Comparison of ENCODE assay signal across 22 cellular contexts in the genomic region with DNA sequence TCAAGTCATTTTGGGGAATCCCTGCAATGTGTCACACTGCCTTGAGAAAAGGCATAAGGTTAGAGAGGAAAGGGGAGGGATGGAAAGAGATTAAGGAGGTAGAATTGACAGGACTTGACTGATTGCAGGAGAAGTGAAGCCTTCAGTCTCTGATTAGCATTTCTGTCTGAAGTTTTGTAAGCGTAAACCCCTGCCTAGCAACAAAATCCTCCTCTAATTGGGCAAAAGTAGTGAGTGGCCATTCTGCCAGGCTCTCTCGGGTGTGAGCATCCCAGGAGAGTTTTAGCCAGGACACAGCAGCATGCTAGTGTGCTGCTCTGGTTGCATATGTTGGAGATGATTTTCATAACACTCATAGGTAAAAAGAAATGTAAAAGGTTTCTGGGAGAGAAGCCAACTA.
"Had no signal": no experiment of that assay in that cellular context is flagged by ENCODE, and none has a peak within 500 bp of the region (broad histone marks: within the 10 kb centered on the region; RNA-seq: fewer than 3 reads in every experiment).

No MANE protein-coding gene starts in this region.

- DNase-seq: activated CD4-positive, alpha-beta T cell treated with anti-CD3 and anti-CD28 coated beads for 1 hour; activated CD4-positive, alpha-beta T cell treated with anti-CD3 and anti-CD28 coated beads, Interleukin-2, amount 50 U/mL, for 1 hour; activated T-cell treated with anti-CD3 and anti-CD28 coated beads, Interleukin-2, amount 50 U/mL, for 1 hour; central memory CD4-positive, alpha-beta T cell; dermis blood vessel endothelial cell; effector memory CD4-positive, alpha-beta T cell; gastrocnemius medialis; head of caudate nucleus; hypothalamus; left ventricle myocardium inferior; nucleus accumbens; right cardiac atrium; stimulated activated CD4-positive, alpha-beta T cell treated with anti-CD3 and anti-CD28 coated beads, Interleukin-12 subunit alpha, Interleukin-12 subunit beta, amount 100 ng/mL, for 4 hours; stimulated activated CD4-positive, alpha-beta T cell treated with anti-CD3 and anti-CD28 coated beads, Interleukin-4, amount 100 ng/mL, for 4 hours; stimulated activated naive CD8-positive, alpha-beta T cell treated with anti-CD3 and anti-CD28 coated beads, Interleukin-15, Interleukin-2, amounts not matched to agents 100 U/mL and 50 U/mL, for 24 hours; upper lobe of left lung had no signal

- H3K36me3 ChIP-seq: ascending aorta, gastrocnemius medialis, left ventricle myocardium inferior, upper lobe of left lung had no signal

- ATAC-seq: activated naive CD4-positive, alpha-beta T cell treated with anti-CD3 and anti-CD28 coated beads, Interleukin-2, amount 50 U/mL, for 72 hours; esophagus mucosa; gastrocnemius medialis; natural killer cell treated with Interleukin-12 subunit alpha and Interleukin-12 subunit beta and Interleukin-15 and Interleukin-18, amount 100 ng/mL, for 72 hours; right cardiac atrium; stimulated activated naive CD8-positive, alpha-beta T cell treated with anti-CD3 and anti-CD28 coated beads, Interleukin-15, Interleukin-2, amounts not matched to agents 100 U/mL and 50 U/mL, for 24 hours had no signal

- H3K9me3 Mint-ChIP-seq: activated naive CD4-positive, alpha-beta T cell treated with anti-CD3 and anti-CD28 coated beads, Interleukin-2, amount 50 U/mL, for 72 hours; natural killer cell treated with Interleukin-12 subunit alpha and Interleukin-12 subunit beta and Interleukin-15 and Interleukin-18, amount 100 ng/mL, for 72 hours; T-helper 2 cell treated with Interferon-gamma antibody and Interleukin-4, amounts not matched to agents 5 μg/mL and 100 μg/mL, for 36 hours had no signal

- H3K27ac Mint-ChIP-seq: activated naive CD4-positive, alpha-beta T cell treated with anti-CD3 and anti-CD28 coated beads, Interleukin-2, amount 50 U/mL, for 72 hours; natural killer cell treated with Interleukin-12 subunit alpha and Interleukin-12 subunit beta and Interleukin-15 and Interleukin-18, amount 100 ng/mL, for 72 hours; T-helper 2 cell treated with Interferon-gamma antibody and Interleukin-4, amounts not matched to agents 5 μg/mL and 100 μg/mL, for 36 hours had no signal

- H3K9ac ChIP-seq: parathyroid adenoma had no signal

- H3K36me3 Mint-ChIP-seq: activated naive CD4-positive, alpha-beta T cell treated with anti-CD3 and anti-CD28 coated beads, Interleukin-2, amount 50 U/mL, for 72 hours; natural killer cell treated with Interleukin-12 subunit alpha and Interleukin-12 subunit beta and Interleukin-15 and Interleukin-18, amount 100 ng/mL, for 72 hours had no signal

- H3K4me3 ChIP-seq: ascending aorta, gastrocnemius medialis, left ventricle myocardium inferior, upper lobe of left lung had no signal

- H3K27ac ChIP-seq: ascending aorta, gastrocnemius medialis, left ventricle myocardium inferior, parathyroid adenoma, upper lobe of left lung had no signal

- H3K4me3 Mint-ChIP-seq: natural killer cell treated with Interleukin-12 subunit alpha and Interleukin-12 subunit beta and Interleukin-15 and Interleukin-18, amount 100 ng/mL, for 72 hours; T-helper 2 cell treated with Interferon-gamma antibody and Interleukin-4, amounts not matched to agents 5 μg/mL and 100 μg/mL, for 36 hours had no signal

- H3K4me1 ChIP-seq: ascending aorta, gastrocnemius medialis, parathyroid adenoma, upper lobe of left lung had no signal

- H3K9me3 ChIP-seq: ascending aorta, gastrocnemius medialis, left ventricle myocardium inferior, upper lobe of left lung had no signal

- H3K27me3 ChIP-seq: ascending aorta, gastrocnemius medialis, upper lobe of left lung had no signal
